In the genomic region with DNA sequence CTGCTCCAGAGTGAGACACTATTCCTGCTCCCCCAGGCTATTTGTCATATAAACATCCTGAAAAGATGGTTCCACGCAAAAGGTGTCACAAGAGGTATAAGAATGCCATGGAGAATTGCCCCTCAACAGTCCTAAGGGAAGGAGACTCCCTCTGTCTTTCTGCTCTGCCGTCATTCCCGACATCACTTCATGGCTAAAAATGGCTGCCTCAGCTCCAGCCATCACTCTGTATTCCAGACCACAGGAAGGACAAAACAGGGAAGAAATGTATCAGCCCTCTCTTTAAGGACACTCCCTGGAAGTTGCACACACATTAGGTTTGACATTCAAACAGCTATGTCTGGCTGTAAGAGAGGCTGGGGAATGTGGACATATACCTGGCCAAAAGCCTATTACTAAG, we compare ENCODE assay signal across 21 cellular contexts. TPM values are rescaled to one million over a fixed set of nuclear protein-coding genes. Genes with fewer than 3 reads are reported as not detected.
DNase-seq lines count a peak whose midpoint lies in the region; ATAC-seq, FAIRE-seq and TF ChIP-seq lines count a peak whose summit lies in the region.
"Had no signal": no experiment of that assay in that cellular context is flagged by ENCODE, and none has a peak within 500 bp of the region (broad histone marks: within the 10 kb centered on the region; RNA-seq: fewer than 3 reads in every experiment).

No MANE protein-coding gene starts in this region.

- H3K4me3 ChIP-seq in HepG2 (replicated peaks in 1 of 3; ENCODE audit: insufficient read depth in 1 of 3, low read depth in 2 of 3, low read length in 3 of 3) (no peak overlapping the region), right lobe of liver (no peak overlapping the region), HEK293 (ENCODE audit: low read depth, low read length) (no peak overlapping the region), bronchial epithelial cell (ENCODE audit: low read depth, low read length) (no peak overlapping the region)
- H3K4me3 ChIP-seq: A549; BLaER1 treated with 17β-estradiol and CSF1 and Interleukin-3, amounts not matched to agents 10 nM and 100 nM had no signal

- FAIRE-seq in HepG2 (lab: Jason Lieb, UNC) (no peak), bronchial epithelial cell (lab: Jason Lieb, UNC) (peak; percentile 72)
- FAIRE-seq: A549, D721Med, G401.6, GM12891, GM19239 had no signal

- no peak overlapping the region for H3K9ac ChIP-seq in HepG2 (ENCODE audit: insufficient read depth, low read depth, low read length)
- H3K9ac ChIP-seq: BLaER1 treated with 17β-estradiol and CSF1 and Interleukin-3, amounts not matched to agents 10 nM and 100 nM had no signal

- H3K27ac ChIP-seq in HepG2 (ENCODE audit: extremely low read length, insufficient read depth, low read length) (no peak overlapping the region), right lobe of liver (no peak overlapping the region), HEK293 (ENCODE audit: extremely low read depth, low read depth, low read length) (no peak overlapping the region)
- H3K27ac ChIP-seq: 22Rv1; BLaER1 treated with 17β-estradiol and CSF1 and Interleukin-3, amounts not matched to agents 10 nM and 100 nM; C4-2B had no signal

- H3K36me3 ChIP-seq in HepG2 (replicated peaks in 1 of 2; ENCODE audit: control insufficient read depth in 1 of 2, insufficient read depth in 2 of 2, low read length in 2 of 2) (no peaks in the 10 kb centered on the region), right lobe of liver (no peaks in the 10 kb centered on the region), HEK293 (ENCODE audit: control insufficient read depth in 2 of 2, insufficient read depth in 1 of 2, low read length in 2 of 2) (no peaks in the 10 kb centered on the region), bronchial epithelial cell (ENCODE audit: control insufficient read depth, insufficient read depth, low read length) (no peaks in the 10 kb centered on the region)
- H3K36me3 ChIP-seq: BLaER1 treated with 17β-estradiol and CSF1 and Interleukin-3, amounts not matched to agents 10 nM and 100 nM had no signal

- in situ Hi-C loops in HepG2 (cut with HindIII; ENCODE audit: extremely low pct_ligation_motif_present, low pct_unique_long_range_greater_than_20kb) = no loop called here

- TF ChIP-seq POLR2A in HepG2 (IDR thresholded peaks at IDR 0.05; ENCODE audit: insufficient read depth in 1 of 2, low read depth in 2 of 2, low read length in 2 of 2) = no peak
- TF ChIP-seq POLR2A in right lobe of liver (IDR thresholded peaks at IDR 0.05) = no peak

- POLR2A ChIA-PET in HepG2 (lab: Yijun Ruan, JAX) = interaction anchor here (0.7 to 1.9 kb wide), 3 partner anchors 16 to 204 kb away, joined by 3 to 5 read pairs (median 3); a partner anchor contains a TSS
- POLR2A ChIA-PET in HEK293 (lab: Yijun Ruan, JAX) = interaction anchor here (1.2 to 1.6 kb wide), 2 partner anchors 10 to 17 kb away, joined by 6 to 7 read pairs; a partner anchor contains a TSS

- H4K20me1 ChIP-seq in HepG2 (ENCODE audit: insufficient read depth, low read length) = no peaks in the 10 kb centered on the region
- H4K20me1 ChIP-seq: BLaER1 treated with 17β-estradiol and CSF1 and Interleukin-3, amounts not matched to agents 10 nM and 100 nM had no signal

- H3K4me2 ChIP-seq in HepG2 (ENCODE audit: low read depth, low read length) = no peak overlapping the region
- H3K4me2 ChIP-seq: A549; BLaER1 treated with 17β-estradiol and CSF1 and Interleukin-3, amounts not matched to agents 10 nM and 100 nM had no signal

- intact Hi-C loops in HepG2 (cut with micrococcal nuclease; ENCODE audit: unreplicated experiment) (no loop called here), right lobe of liver (cut with DNase I) (no loop called here)

- H2AFZ ChIP-seq in HepG2 (ENCODE audit: low read length) = no peak overlapping the region

- no peak for DNase-seq in HepG2 (ENCODE audit: low spot score)
- DNase-seq in right lobe of liver = no peak
- no peak for DNase-seq in bronchial epithelial cell (ENCODE audit: low read depth)
- DNase-seq in activated CD4-positive, CD25-positive, alpha-beta regulatory T cell (lab: John Stamatoyannopoulos, UW) = no peak
- no peak for DNase-seq in activated CD4-positive, alpha-beta T cell treated with anti-CD3 and anti-CD28 coated beads, Interleukin-2, amount 50 U/mL, for 4 hours
- DNase-seq: AML-193; Caco-2; Calu3; CD4-positive, alpha-beta T cell; CD8-positive, alpha-beta T cell; DMS79 treated with DMSO at 0.1 percent for 48 hours; GF-D8 had no signal

- CTCF ChIA-PET in HepG2 (lab: Yijun Ruan, JAX; ENCODE audit: low intra/inter-chr PET ratio, low total read pairs) = no interaction called here
- CTCF ChIA-PET in HEK293 (lab: Yijun Ruan, JAX) = interaction anchor here (0.6 to 1.0 kb wide), 3 partner anchors 9 to 527 kb away, joined by 3 to 4 read pairs (median 3); no protein-coding TSS in a partner anchor

- no peak for TF ChIP-seq RAD21 in HepG2 (CRISPR knock-in tag; IDR thresholded peaks at IDR 0.05)

- BruUV-seq in HepG2 (replicated peaks; lab: Mats Ljungman, UMichigan) = no TSS peak

- WGBS in HepG2 (ENCODE audit: low lambda C conversion rate) = 63% methylated on average over 3 of the region's 3 CpGs
- 94% methylated on average over 2 of the region's 3 CpGs for WGBS in right lobe of liver (ENCODE audit: insufficient coverage, low coverage, low lambda C conversion rate, missing lambda C conversion rate)

- H3K27me3 ChIP-seq in HepG2 (ENCODE audit: control insufficient read depth in 1 of 2, insufficient read depth in 2 of 2, low read length in 2 of 2) (peaks cover 0 to 17% of the 10 kb centered on the region in 2 experiments; a peak in 2 of 5 replicates), right lobe of liver (no peaks in the 10 kb centered on the region), bronchial epithelial cell (ENCODE audit: control insufficient read depth, insufficient read depth, low read length) (no peaks in the 10 kb centered on the region)
- H3K27me3 ChIP-seq: BLaER1 treated with 17β-estradiol and CSF1 and Interleukin-3, amounts not matched to agents 10 nM and 100 nM had no signal

- TF ChIP-seq CTCF in HepG2 (CRISPR knock-in tag; IDR thresholded peaks at IDR 0.05) = no peak
- TF ChIP-seq CTCF in right lobe of liver (IDR thresholded peaks at IDR 0.05) = no peak
- no peak for TF ChIP-seq CTCF in HEK293 (tag by site-specific recombination; IDR thresholded peaks at IDR 0.05)
- TF ChIP-seq CTCF in bronchial epithelial cell (IDR thresholded peaks at IDR 0.05; ENCODE audit: insufficient read depth, low read length, severe bottlenecking) = no peak

- H3K79me2 ChIP-seq in HepG2 (ENCODE audit: insufficient read depth, low read length) = no peaks in the 10 kb centered on the region

- ATAC-seq in HepG2 = no peak
- no peak for ATAC-seq in right lobe of liver
- ATAC-seq: A549; CD8-positive, alpha-beta T cell had no signal

- no peak for TF ChIP-seq EP300 in HepG2 (IDR thresholded peaks at IDR 0.05; ENCODE audit: low read depth in 2 of 2, low read length in 2 of 2)
- TF ChIP-seq EP300 in HepG2 (CRISPR knock-in tag; IDR thresholded peaks at IDR 0.05; ENCODE audit: borderline replicate concordance) = no peak

- no peaks in the 10 kb centered on the region for H3K9me3 ChIP-seq in HepG2 (ENCODE audit: low read length)
- no peaks in the 10 kb centered on the region for H3K9me3 ChIP-seq in right lobe of liver
- H3K9me3 ChIP-seq in HEK293 (ENCODE audit: control insufficient read depth, insufficient read depth, low read depth, low read length) = no peaks in the 10 kb centered on the region

- H3K4me1 ChIP-seq in HepG2 (ENCODE audit: insufficient read depth, low read length) (peaks cover 24% of the 10 kb centered on the region), right lobe of liver (no peaks in the 10 kb centered on the region), HEK293 (ENCODE audit: control insufficient read depth, insufficient read depth, low read length) (no peaks in the 10 kb centered on the region)
- H3K4me1 ChIP-seq: Caco-2 had no signal

TF ChIP-seq in HepG2, 621 proteins besides CTCF, POLR2A, EP300 and RAD21:
- TF ChIP-seq TBX3 (IDR thresholded peaks at IDR 0.05; ENCODE audit: borderline replicate concordance) (no peak), ZMYM3 (CRISPR knock-in tag; IDR thresholded peaks at IDR 0.05) (peak; percentile 62; the same call in 1 of the 2 replicates)

TF ChIP-seq in HEK293, 187 proteins besides CTCF, POLR2A, EP300 and RAD21 (continues in another document):
- TF ChIP-seq ZNF501 (tag by site-specific recombination; IDR thresholded peaks at IDR 0.05) = no peak

RNA-seq across cellular contexts. Expression of a gene that starts 16.0 kb away (rescaled TPM):
- total RNA-seq in HepG2 (2016; rRNA removed; fragmentation: Illumina TruSeq; extraction: Trizol) (18.0 and 27.1 TPM in 2 replicates), right lobe of liver (100 to 1,000 TPM; 106 to 407 (median 232) TPM), bronchial epithelial cell (114 and 194 TPM in 2 replicates)
- total RNA-seq in HepG2 (2016; cell fraction: cytosol; rRNA removed; fragmentation: Illumina TruSeq; extraction: Trizol; ENCODE audit: low read depth) = 7.1 and 7.8 TPM in 2 replicates
- 15.8 and 29.9 TPM in 2 replicates for total RNA-seq in HepG2 (2016; cell fraction: insoluble cytoplasmic fraction; rRNA removed; fragmentation: Illumina TruSeq; extraction: Trizol)
- 14.2 and 16.6 TPM in 2 replicates for total RNA-seq in HepG2 (2016; cell fraction: membrane; rRNA removed; fragmentation: Illumina TruSeq; extraction: Trizol)
- total RNA-seq in HepG2 (2016; cell fraction: nucleus; rRNA removed; fragmentation: Illumina TruSeq; extraction: Trizol) = 53.7 and 56.5 TPM in 2 replicates
- polyA plus RNA-seq in HepG2 (2011; rRNA removed) = 55.5 and 79.2 TPM in 2 replicates
- 59.1 and 69.7 TPM in 2 replicates for polyA plus RNA-seq in HepG2 (2011; cell fraction: cytosol; rRNA removed)
- 85.1 and 113 TPM in 2 replicates for polyA plus RNA-seq in HepG2 (2011; cell fraction: nucleus; rRNA removed)
- 48.1 and 56.6 TPM in 2 replicates for polyA plus RNA-seq in HepG2 (2012)
- 4.7 and 6.0 TPM in 2 replicates for polyA plus RNA-seq in HepG2 (2016; cell fraction: cytosol; fragmentation: Illumina TruSeq; extraction: Trizol; ENCODE audit: low read depth)
- polyA plus RNA-seq in HepG2 (2016; cell fraction: insoluble cytoplasmic fraction; fragmentation: Illumina TruSeq; extraction: Trizol; ENCODE audit: low read depth) = 17.2 and 23.0 TPM in 2 replicates
- polyA plus RNA-seq in HepG2 (2016; cell fraction: membrane; fragmentation: Illumina TruSeq; extraction: Trizol; ENCODE audit: low read depth) = 9.3 and 9.4 TPM in 2 replicates
- 63.2 and 85.8 TPM in 2 replicates for polyA plus RNA-seq in HepG2 (2016; cell fraction: nucleus; fragmentation: Illumina TruSeq; extraction: Trizol; ENCODE audit: insufficient read depth, low read depth)
- polyA minus RNA-seq in HepG2 (2011; rRNA and poly(A)+ RNA removed; ENCODE audit: low replicate concordance) = 142 and 198 TPM in 2 replicates
- 72.5 and 80.5 TPM in 2 replicates for polyA minus RNA-seq in HepG2 (2011; cell fraction: cytosol; rRNA and poly(A)+ RNA removed)
- polyA minus RNA-seq in HepG2 (2011; cell fraction: nucleus; rRNA and poly(A)+ RNA removed) = 95.3 and 131 TPM in 2 replicates
